In the genomic region with DNA sequence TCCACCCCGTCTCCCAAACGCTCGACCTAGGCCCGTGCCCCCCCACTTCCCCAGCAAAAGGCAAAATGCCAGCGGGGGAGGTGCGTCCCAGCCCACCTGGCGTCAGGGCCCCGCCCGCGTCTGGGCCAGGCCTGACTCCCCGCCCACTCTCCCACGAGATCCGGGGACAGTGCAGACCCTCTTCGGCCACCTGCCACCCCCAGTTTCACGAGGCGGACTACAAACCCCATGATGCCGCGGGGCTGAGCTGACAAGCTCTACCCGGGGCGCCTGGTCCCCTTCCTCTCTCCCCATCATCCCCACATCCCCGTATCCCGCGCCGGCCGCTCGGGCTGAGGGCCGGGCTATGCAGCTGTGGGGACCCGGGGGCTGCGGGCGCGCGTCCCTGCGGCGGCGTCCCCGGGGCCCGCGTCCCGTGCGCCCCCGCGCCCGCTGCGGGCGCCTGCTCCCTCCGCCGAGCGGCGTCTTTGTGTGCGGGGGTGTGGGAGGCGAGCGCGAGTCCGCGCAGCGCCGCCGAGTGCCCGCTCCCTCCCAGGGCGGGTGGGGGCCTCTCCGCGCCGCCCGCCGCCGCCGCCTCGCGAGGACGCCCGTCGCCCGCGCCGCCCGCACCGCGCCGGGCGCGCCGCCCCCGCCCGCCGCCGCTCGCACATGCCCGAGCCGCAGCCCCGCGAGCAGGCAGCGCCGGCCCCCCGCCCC, we compare ENCODE assay signal across 1 cellular context.
A peak's percentile ranks its signal among the peaks of the same experiment; 100 is the strongest.
TF ChIP-seq lines count a peak whose summit lies in the region.

A gene (plus strand): TSS at position 283 of the 696 bp plus-strand sequence. CDS start 490 bp downstream, outside the sequence.

TF ChIP-seq in SK-N-SH, 30 proteins besides CTCF, POLR2A, EP300 and RAD21 (continued from another document):
- TF ChIP-seq, protein P1, sequence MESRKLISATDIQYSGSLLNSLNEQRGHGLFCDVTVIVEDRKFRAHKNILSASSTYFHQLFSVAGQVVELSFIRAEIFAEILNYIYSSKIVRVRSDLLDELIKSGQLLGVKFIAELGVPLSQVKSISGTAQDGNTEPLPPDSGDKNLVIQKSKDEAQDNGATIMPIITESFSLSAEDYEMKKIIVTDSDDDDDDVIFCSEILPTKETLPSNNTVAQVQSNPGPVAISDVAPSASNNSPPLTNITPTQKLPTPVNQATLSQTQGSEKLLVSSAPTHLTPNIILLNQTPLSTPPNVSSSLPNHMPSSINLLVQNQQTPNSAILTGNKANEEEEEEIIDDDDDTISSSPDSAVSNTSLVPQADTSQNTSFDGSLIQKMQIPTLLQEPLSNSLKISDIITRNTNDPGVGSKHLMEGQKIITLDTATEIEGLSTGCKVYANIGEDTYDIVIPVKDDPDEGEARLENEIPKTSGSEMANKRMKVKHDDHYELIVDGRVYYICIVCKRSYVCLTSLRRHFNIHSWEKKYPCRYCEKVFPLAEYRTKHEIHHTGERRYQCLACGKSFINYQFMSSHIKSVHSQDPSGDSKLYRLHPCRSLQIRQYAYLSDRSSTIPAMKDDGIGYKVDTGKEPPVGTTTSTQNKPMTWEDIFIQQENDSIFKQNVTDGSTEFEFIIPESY (IDR thresholded peaks at IDR 0.05; ENCODE audit: borderline replicate concordance, low read depth) = no peak
- TF ChIP-seq JUND (IDR thresholded peaks at IDR 0.05) (no peak), FOSL2 (IDR thresholded peaks at IDR 0.05; ENCODE audit: borderline replicate concordance, low read depth) (no peak), GABPA (IDR thresholded peaks at IDR 0.05; ENCODE audit: low read depth) (peak; percentile 71), SMC3 (IDR thresholded peaks at IDR 0.05; ENCODE audit: low read depth, low read length) (no peak), ELF1 (IDR thresholded peaks at IDR 0.05) (no peak), EZH2phosphoT487 (IDR thresholded peaks at IDR 0.05; ENCODE audit: borderline replicate concordance, low read depth) (no peak), NRF1 (IDR thresholded peaks at IDR 0.05; ENCODE audit: low read depth, low read length) (no peak), POLR2AphosphoS5 (IDR thresholded peaks at IDR 0.05; ENCODE audit: low read depth, low read length) (no peak), TEAD4 (IDR thresholded peaks at IDR 0.05; ENCODE audit: borderline replicate concordance, insufficient read depth) (no peak), RXRA (IDR thresholded peaks at IDR 0.05; ENCODE audit: borderline replicate concordance, low read depth) (no peak), RFX5 (IDR thresholded peaks at IDR 0.05; ENCODE audit: low read length) (no peak)
- TF ChIP-seq, protein P2, sequence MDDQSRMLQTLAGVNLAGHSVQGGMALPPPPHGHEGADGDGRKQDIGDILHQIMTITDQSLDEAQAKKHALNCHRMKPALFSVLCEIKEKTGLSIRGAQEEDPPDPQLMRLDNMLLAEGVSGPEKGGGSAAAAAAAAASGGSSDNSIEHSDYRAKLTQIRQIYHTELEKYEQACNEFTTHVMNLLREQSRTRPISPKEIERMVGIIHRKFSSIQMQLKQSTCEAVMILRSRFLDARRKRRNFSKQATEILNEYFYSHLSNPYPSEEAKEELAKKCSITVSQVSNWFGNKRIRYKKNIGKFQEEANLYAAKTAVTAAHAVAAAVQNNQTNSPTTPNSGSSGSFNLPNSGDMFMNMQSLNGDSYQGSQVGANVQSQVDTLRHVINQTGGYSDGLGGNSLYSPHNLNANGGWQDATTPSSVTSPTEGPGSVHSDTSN (IDR thresholded peaks at IDR 0.05) = no peak
- TF ChIP-seq, protein P3, sequence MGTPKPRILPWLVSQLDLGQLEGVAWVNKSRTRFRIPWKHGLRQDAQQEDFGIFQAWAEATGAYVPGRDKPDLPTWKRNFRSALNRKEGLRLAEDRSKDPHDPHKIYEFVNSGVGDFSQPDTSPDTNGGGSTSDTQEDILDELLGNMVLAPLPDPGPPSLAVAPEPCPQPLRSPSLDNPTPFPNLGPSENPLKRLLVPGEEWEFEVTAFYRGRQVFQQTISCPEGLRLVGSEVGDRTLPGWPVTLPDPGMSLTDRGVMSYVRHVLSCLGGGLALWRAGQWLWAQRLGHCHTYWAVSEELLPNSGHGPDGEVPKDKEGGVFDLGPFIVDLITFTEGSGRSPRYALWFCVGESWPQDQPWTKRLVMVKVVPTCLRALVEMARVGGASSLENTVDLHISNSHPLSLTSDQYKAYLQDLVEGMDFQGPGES (IDR thresholded peaks at IDR 0.05; ENCODE audit: low read depth, low read length) = no peak
- TF ChIP-seq, protein P4, sequence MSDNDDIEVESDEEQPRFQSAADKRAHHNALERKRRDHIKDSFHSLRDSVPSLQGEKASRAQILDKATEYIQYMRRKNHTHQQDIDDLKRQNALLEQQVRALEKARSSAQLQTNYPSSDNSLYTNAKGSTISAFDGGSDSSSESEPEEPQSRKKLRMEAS (IDR thresholded peaks at IDR 0.05; ENCODE audit: low read depth) = peak; percentile 34; the same call in 1 of the 2 replicates
- TF ChIP-seq, protein P5, sequence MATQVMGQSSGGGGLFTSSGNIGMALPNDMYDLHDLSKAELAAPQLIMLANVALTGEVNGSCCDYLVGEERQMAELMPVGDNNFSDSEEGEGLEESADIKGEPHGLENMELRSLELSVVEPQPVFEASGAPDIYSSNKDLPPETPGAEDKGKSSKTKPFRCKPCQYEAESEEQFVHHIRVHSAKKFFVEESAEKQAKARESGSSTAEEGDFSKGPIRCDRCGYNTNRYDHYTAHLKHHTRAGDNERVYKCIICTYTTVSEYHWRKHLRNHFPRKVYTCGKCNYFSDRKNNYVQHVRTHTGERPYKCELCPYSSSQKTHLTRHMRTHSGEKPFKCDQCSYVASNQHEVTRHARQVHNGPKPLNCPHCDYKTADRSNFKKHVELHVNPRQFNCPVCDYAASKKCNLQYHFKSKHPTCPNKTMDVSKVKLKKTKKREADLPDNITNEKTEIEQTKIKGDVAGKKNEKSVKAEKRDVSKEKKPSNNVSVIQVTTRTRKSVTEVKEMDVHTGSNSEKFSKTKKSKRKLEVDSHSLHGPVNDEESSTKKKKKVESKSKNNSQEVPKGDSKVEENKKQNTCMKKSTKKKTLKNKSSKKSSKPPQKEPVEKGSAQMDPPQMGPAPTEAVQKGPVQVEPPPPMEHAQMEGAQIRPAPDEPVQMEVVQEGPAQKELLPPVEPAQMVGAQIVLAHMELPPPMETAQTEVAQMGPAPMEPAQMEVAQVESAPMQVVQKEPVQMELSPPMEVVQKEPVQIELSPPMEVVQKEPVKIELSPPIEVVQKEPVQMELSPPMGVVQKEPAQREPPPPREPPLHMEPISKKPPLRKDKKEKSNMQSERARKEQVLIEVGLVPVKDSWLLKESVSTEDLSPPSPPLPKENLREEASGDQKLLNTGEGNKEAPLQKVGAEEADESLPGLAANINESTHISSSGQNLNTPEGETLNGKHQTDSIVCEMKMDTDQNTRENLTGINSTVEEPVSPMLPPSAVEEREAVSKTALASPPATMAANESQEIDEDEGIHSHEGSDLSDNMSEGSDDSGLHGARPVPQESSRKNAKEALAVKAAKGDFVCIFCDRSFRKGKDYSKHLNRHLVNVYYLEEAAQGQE (IDR thresholded peaks at IDR 0.05; ENCODE audit: low read depth, low read length) = no peak
